Comparison of ENCODE assay signal across 14 cellular contexts in the genomic region with DNA sequence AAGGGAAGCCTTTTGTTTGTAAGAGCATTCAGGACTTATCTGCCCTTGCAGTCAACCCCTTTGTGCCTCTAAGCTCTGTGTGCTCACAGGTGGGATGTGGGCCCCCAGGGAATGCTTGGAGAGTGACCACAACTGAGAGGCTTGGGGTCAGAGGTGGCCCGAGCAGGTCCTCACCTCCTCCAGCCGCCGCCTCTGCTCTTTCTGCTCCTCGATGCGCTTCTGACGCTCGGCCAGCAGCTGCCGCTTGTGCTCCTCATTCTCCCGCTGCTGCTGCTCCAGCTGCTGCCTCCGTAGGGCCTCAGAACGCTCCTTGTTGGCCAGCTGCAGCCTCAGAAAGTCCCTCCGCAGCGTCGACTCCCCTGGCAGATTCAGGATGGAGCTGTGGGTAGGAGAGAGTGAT.
DNase-seq lines count a peak whose midpoint lies in the region; ATAC-seq and TF ChIP-seq lines count a peak whose summit lies in the region.
"Had no signal": no experiment of that assay in that cellular context is flagged by ENCODE, and none has a peak within 500 bp of the region (broad histone marks: within the 10 kb centered on the region; RNA-seq: fewer than 3 reads in every experiment).

No MANE protein-coding gene starts in this region.

- no peak overlapping the region for H4K8ac ChIP-seq in H9 (replicated peaks; ENCODE audit: insufficient read length, low read depth, low read length)

- no peak overlapping the region for H3K4me2 ChIP-seq in H9 (ENCODE audit: insufficient read depth, insufficient read length, low read length)
- H3K4me2 ChIP-seq: BLaER1 had no signal

- no peaks in the 10 kb centered on the region for H4K20me1 ChIP-seq in H9 (ENCODE audit: control insufficient read depth, insufficient read depth, insufficient read length)
- H4K20me1 ChIP-seq: BLaER1 had no signal

- peaks cover 9% of the 10 kb centered on the region in 2 experiments for H3K4me1 Mint-ChIP-seq in H9
- H3K4me1 Mint-ChIP-seq in progenitor cell of endocrine pancreas (ENCODE audit: low read depth), result peaks cover 14% of the 10 kb centered on the region
- H3K4me1 Mint-ChIP-seq: activated CD4-positive, alpha-beta T cell treated with anti-CD3 and anti-CD28 coated beads, Interleukin-2, amount 10 ng/mL, durations not matched to agents 24 days and 14 days had no signal

- no peak overlapping the region for H3K14ac ChIP-seq in H9 (ENCODE audit: insufficient read depth, low read length)

- peak overlapping the region in 2 of 3 experiments; percentile 72 to 82; a peak in 5 of 7 replicates for H3K27ac Mint-ChIP-seq in H9
- peak overlapping the region; percentile 50 for H3K27ac Mint-ChIP-seq in progenitor cell of endocrine pancreas
- H3K27ac Mint-ChIP-seq: activated CD4-positive, alpha-beta T cell treated with anti-CD3 and anti-CD28 coated beads, Interleukin-2, amount 10 ng/mL, durations not matched to agents 24 days and 14 days had no signal

- no peaks in the 10 kb centered on the region for H3K23me2 ChIP-seq in H9 (ENCODE audit: insufficient read length, low read depth, low read length, poor library complexity, severe bottlenecking)

- no peaks in the 10 kb centered on the region for H3K79me1 ChIP-seq in H9 (ENCODE audit: insufficient read depth, low read depth, low read length, poor library complexity, severe bottlenecking)

- H3K36me3 Mint-ChIP-seq in H9 (ENCODE audit: insufficient read depth in 1 of 3, low read depth in 3 of 3) (peaks cover 11 to 18% (median 11%) of the 10 kb centered on the region in 3 experiments; a peak in 6 of 7 replicates), progenitor cell of endocrine pancreas (ENCODE audit: insufficient read depth) (peaks cover 7% of the 10 kb centered on the region)

- WGBS in H9 (ENCODE audit: extremely low coverage, insufficient read length, low lambda C conversion rate), result no CpG with 5 or more reads among the region's 14 CpGs

- TF ChIP-seq CTCF in H9 (conservative IDR thresholded peaks at IDR 0.05), result 0 out of 3 replicates have a peak, but pooled peaks have one; percentile 17
- no peak for TF ChIP-seq CTCF in progenitor cell of endocrine pancreas (IDR thresholded peaks at IDR 0.05; ENCODE audit: unreplicated experiment)
- TF ChIP-seq CTCF in colonic mucosa (IDR thresholded peaks at IDR 0.05), result no peak

- peaks cover 0 to under 1% of the 10 kb centered on the region in 2 experiments; a peak in 1 of 5 replicates for H3K9me3 Mint-ChIP-seq in H9
- no peaks in the 10 kb centered on the region for H3K9me3 Mint-ChIP-seq in progenitor cell of endocrine pancreas (ENCODE audit: low read depth)
- H3K9me3 Mint-ChIP-seq: activated CD4-positive, alpha-beta T cell treated with anti-CD3 and anti-CD28 coated beads, Interleukin-2, amount 10 ng/mL, durations not matched to agents 24 days and 14 days had no signal

- no peaks in the 10 kb centered on the region for H3K4me1 ChIP-seq in H9 (ENCODE audit: insufficient read depth, low read length)
- no peaks in the 10 kb centered on the region for H3K4me1 ChIP-seq in colonic mucosa
- H3K4me1 ChIP-seq: BLaER1, lower lobe of right lung had no signal

- intact Hi-C loops in colonic mucosa (cut with DNase I), result no loop called here

- no peak overlapping the region for H3K4ac ChIP-seq in H9 (ENCODE audit: low read depth, low read length)

- H3K36me3 ChIP-seq in colonic mucosa, result no peaks in the 10 kb centered on the region
- H3K36me3 ChIP-seq: BLaER1 had no signal

- H3K27me3 Mint-ChIP-seq in H9 (ENCODE audit: low read depth) (no peaks in the 10 kb centered on the region), progenitor cell of endocrine pancreas (peaks cover 13% of the 10 kb centered on the region)
- H3K27me3 Mint-ChIP-seq: activated CD4-positive, alpha-beta T cell treated with anti-CD3 and anti-CD28 coated beads, Interleukin-2, amount 10 ng/mL, durations not matched to agents 24 days and 14 days had no signal

- DNase-seq in H9 (peak; percentile 51), anterior cingulate cortex (lab: John Stamatoyannopoulos, UW) (peak in 36 of 58 donors; percentile 4 to 75 (median 43)), hypothalamus (lab: John Stamatoyannopoulos, UW) (peak in 32 of 51 donors; percentile 11 to 69 (median 44)), progenitor cell of endocrine pancreas (ENCODE audit: low spot score, unreplicated experiment) (peak; percentile 17), colonic mucosa (no peak), NCI-H82 treated with DMSO at 0.1 percent for 48 hours (lab: John Stamatoyannopoulos, UW; ENCODE audit: unreplicated experiment) (no peak)
- no peak for DNase-seq in activated CD8-positive, alpha-beta memory T cell treated with anti-CD3 and anti-CD28 coated beads, Interleukin-2, amount 50 U/mL, for 48 hours
- DNase-seq: activated CD4-positive, alpha-beta T cell treated with anti-CD3 and anti-CD28 coated beads, Interleukin-2, amount 10 ng/mL, durations not matched to agents 24 days and 14 days; effector memory CD4-positive, alpha-beta T cell; lower lobe of right lung; NCI-H1092 treated with DMSO at 0.1 percent for 48 hours; T-helper 2 cell had no signal

- no peak overlapping the region for H2BK120ac ChIP-seq in H9 (ENCODE audit: low read depth, low read length, poor library complexity, severe bottlenecking)

- H4K5ac ChIP-seq in H9 (ENCODE audit: insufficient read length, low read depth, low read length), result no peak overlapping the region

- H3K56ac ChIP-seq in H9 (ENCODE audit: insufficient read length, low read depth, low read length), result no peak overlapping the region

- no peak overlapping the region for H2BK5ac ChIP-seq in H9 (ENCODE audit: insufficient read length, low read length)

- no peak overlapping the region for H2BK20ac ChIP-seq in H9 (ENCODE audit: low read depth, low read length, poor library complexity, severe bottlenecking)

- no peaks in the 10 kb centered on the region for H3K79me2 ChIP-seq in H9 (ENCODE audit: insufficient read depth, low read length)

- H3K4me3 Mint-ChIP-seq in H9 (no peak overlapping the region), progenitor cell of endocrine pancreas (ENCODE audit: low read depth) (no peak overlapping the region)
- H3K4me3 Mint-ChIP-seq: activated CD4-positive, alpha-beta T cell treated with anti-CD3 and anti-CD28 coated beads, Interleukin-2, amount 10 ng/mL, durations not matched to agents 24 days and 14 days had no signal

- H3K27me3 ChIP-seq in H9 (ENCODE audit: insufficient read depth, low read length) (no peaks in the 10 kb centered on the region), colonic mucosa (no peaks in the 10 kb centered on the region)
- H3K27me3 ChIP-seq: BLaER1 had no signal

- H3K4me3 ChIP-seq in colonic mucosa, result no peak overlapping the region
- H3K4me3 ChIP-seq: BLaER1, lower lobe of right lung had no signal

- ATAC-seq in GM18502 (IDR thresholded peaks at IDR 0.05; ENCODE audit: poor library complexity, unreplicated experiment), result no peak
- ATAC-seq: lower lobe of right lung had no signal

- no peak overlapping the region for H2AFZ ChIP-seq in H9 (ENCODE audit: low read length)

- H2BK12ac ChIP-seq in H9 (ENCODE audit: insufficient read length, low read depth, low read length), result no peak overlapping the region

- no peak overlapping the region for H2AK5ac ChIP-seq in H9 (ENCODE audit: insufficient read length, low read length)

- H3K9me3 ChIP-seq in H9 (ENCODE audit: control insufficient read depth, low read depth, low read length) (no peaks in the 10 kb centered on the region), colonic mucosa (no peaks in the 10 kb centered on the region)
- H3K9me3 ChIP-seq: BLaER1, lower lobe of right lung had no signal

- H3K27ac ChIP-seq in H9 (ENCODE audit: insufficient read length, low read depth, low read length) (no peak overlapping the region), colonic mucosa (no peak overlapping the region)
- H3K27ac ChIP-seq: BLaER1, lower lobe of right lung had no signal

- no peak overlapping the region for H3K23ac ChIP-seq in H9 (ENCODE audit: insufficient read length, low read depth, low read length)

- no peak overlapping the region for H3T11ph ChIP-seq in H9 (ENCODE audit: low read length)

- no peak overlapping the region for H2BK15ac ChIP-seq in H9 (ENCODE audit: low read depth, low read length)

- H4K91ac ChIP-seq in H9 (ENCODE audit: insufficient read length, low read depth, low read length), result no peak overlapping the region

- H3K18ac ChIP-seq in H9 (ENCODE audit: insufficient read length, low read depth, low read length), result no peak overlapping the region

- H3K9ac ChIP-seq in H9 (ENCODE audit: extremely low read depth, insufficient read length, low read length) (no peak overlapping the region), colonic mucosa (ENCODE audit: low read depth in 2 of 2, low read length in 2 of 2) (no peak overlapping the region)
- H3K9ac ChIP-seq: BLaER1 had no signal

Comparison
In these comparisons a context has a peak if more than half of its experiments do, and no peak if none do; other contexts are left out.
1. DNase-seq: peak in H9 (single experiment), anterior cingulate cortex (36 of 58), hypothalamus (32 of 51) and progenitor cell of endocrine pancreas (single experiment); none in colonic mucosa (single experiment), NCI-H82 treated with DMSO at 0.1 percent for 48 hours (single experiment) and activated CD8-positive, alpha-beta memory T cell treated with anti-CD3 and anti-CD28 coated beads, Interleukin-2, amount 50 U/mL, for 48 hours (single experiment).